In the genomic region with DNA sequence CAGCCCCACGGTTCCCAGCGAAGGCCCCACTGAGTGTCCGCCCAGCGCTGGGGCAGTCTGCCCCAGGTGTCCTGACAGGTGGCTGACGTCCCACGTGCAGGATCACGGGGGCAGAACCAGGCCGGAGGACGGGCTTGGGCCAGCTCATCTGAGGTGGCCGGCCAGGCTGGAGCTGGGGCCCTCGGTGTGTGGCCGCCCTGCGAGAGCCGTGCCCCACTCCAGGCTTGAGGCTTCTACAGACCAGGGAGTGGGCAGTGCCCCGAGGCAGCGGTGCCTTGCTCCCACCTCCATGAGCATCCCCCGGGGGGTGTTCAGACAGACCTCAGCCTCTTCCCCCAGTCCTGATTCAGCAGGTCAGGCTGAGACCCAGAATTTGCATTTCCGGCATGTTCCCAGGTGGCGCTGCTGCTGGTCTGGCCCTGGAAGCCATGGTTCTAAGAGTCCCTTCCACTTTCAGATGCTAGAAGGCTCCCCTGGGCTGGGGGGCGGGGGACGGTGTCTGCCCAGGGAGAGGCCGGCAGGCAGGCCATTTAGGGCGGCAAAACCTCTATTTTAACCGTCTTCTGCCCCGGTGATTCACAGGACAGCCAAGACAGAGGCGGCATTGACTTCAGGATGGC, we compare ENCODE assay signal across 19 cellular contexts. TPM values are rescaled to one million over a fixed set of nuclear protein-coding genes. Genes with fewer than 3 reads are reported as not detected.
DNase-seq lines count a peak whose midpoint lies in the region; ATAC-seq, FAIRE-seq and TF ChIP-seq lines count a peak whose summit lies in the region.
"Had no signal": no experiment of that assay in that cellular context is flagged by ENCODE, and none has a peak within 500 bp of the region (broad histone marks: within the 10 kb centered on the region; RNA-seq: fewer than 3 reads in every experiment).

No MANE protein-coding gene starts in this region.

- ATAC-seq in GM23338 (peak; percentile 25), WTC11 (peak; percentile 17), HG03039 (IDR thresholded peaks at IDR 0.05; ENCODE audit: unreplicated experiment) (no peak)
- ATAC-seq: CD8-positive, alpha-beta T cell; HCT116 had no signal

- POLR2A ChIA-PET in WTC11 (lab: Charles Lee): no interaction called here

- H3F3A ChIP-seq in GM23338 (replicated peaks; ENCODE audit: low read depth): no peaks in the 10 kb centered on the region

- TF ChIP-seq CTCF in 22Rv1 (IDR thresholded peaks at IDR 0.05): 0 out of 2 replicates have a peak, but pooled peaks have one; percentile 19
- TF ChIP-seq CTCF in GM23338 (conservative IDR thresholded peaks at IDR 0.05; ENCODE audit: low read depth in 2 of 2): peak in 1 of 2 experiments; percentile 11; a peak in 1 of 4 replicates
- no peak for TF ChIP-seq CTCF in WTC11 (IDR thresholded peaks at IDR 0.05)

- no peak for FAIRE-seq in frontal cortex (lab: Jason Lieb, UNC)
- FAIRE-seq: A204.1 had no signal

- no peak overlapping the region for H2BK120ac ChIP-seq in mesendoderm (ENCODE audit: low read depth, low read length)

- peak; percentile 48 for DNase-seq in GM23338 (ENCODE audit: low spot score)
- DNase-seq in WTC11 (ENCODE audit: low spot score): peak; percentile 46
- peak; percentile 34 for DNase-seq in mesendoderm
- no peak for DNase-seq in HuH-7.5 (ENCODE audit: low spot score)
- no peak for DNase-seq in cardiac septum (ENCODE audit: low spot score)
- DNase-seq in frontal cortex (ENCODE audit: low spot score in 2 of 2): no peak
- DNase-seq: CD8-positive, alpha-beta T cell; DMS53; NCI-H1105 treated with DMSO at 0.1 percent for 48 hours; NCI-H187; NCI-H2107; NCI-H2227 treated with DMSO at 0.1 percent for 48 hours; NCI-H524; PC-9 had no signal

- H3K27me3 Mint-ChIP-seq in GM23338 (ENCODE audit: insufficient read depth, low read depth, poor library complexity): peaks cover 7% of the 10 kb centered on the region
- no peaks in the 10 kb centered on the region for H3K27me3 Mint-ChIP-seq in WTC11 (ENCODE audit: low read depth)

- no peak overlapping the region for H2AFZ ChIP-seq in GM23338
- H2AFZ ChIP-seq: PC-9 had no signal

- H3K27me3 ChIP-seq in GM23338 (ENCODE audit: insufficient read depth): no peaks in the 10 kb centered on the region
- no peaks in the 10 kb centered on the region for H3K27me3 ChIP-seq in mesendoderm (ENCODE audit: insufficient read depth, low read length, poor library complexity)

- H3K4me3 ChIP-seq in GM23338 (no peak overlapping the region), mesendoderm (ENCODE audit: low read length) (no peak overlapping the region)
- H3K4me3 ChIP-seq: PC-9 had no signal

- no peaks in the 10 kb centered on the region for H3K9me2 ChIP-seq in GM23338 (ENCODE audit: insufficient read depth)

- H3K23ac ChIP-seq in mesendoderm (ENCODE audit: low read length): no peak overlapping the region

- no peak overlapping the region for H3K9ac ChIP-seq in mesendoderm (ENCODE audit: low read length)

- H3K36me3 Mint-ChIP-seq in GM23338 (ENCODE audit: low read depth) (no peaks in the 10 kb centered on the region), WTC11 (no peaks in the 10 kb centered on the region)
- H3K36me3 Mint-ChIP-seq: CD8-positive, alpha-beta T cell had no signal

- H2AK5ac ChIP-seq in mesendoderm (ENCODE audit: low read length): no peak overlapping the region

- H2BK15ac ChIP-seq in mesendoderm (replicated peaks; ENCODE audit: low read depth): no peak overlapping the region

- H3K4me3 Mint-ChIP-seq in GM23338 (no peak overlapping the region), WTC11 (no peak overlapping the region)
- H3K4me3 Mint-ChIP-seq: CD8-positive, alpha-beta T cell had no signal

- no peak overlapping the region for H4K8ac ChIP-seq in mesendoderm (ENCODE audit: low read depth, low read length)

- H3K79me2 ChIP-seq in GM23338 (replicated peaks; ENCODE audit: insufficient read depth): no peaks in the 10 kb centered on the region
- H3K79me2 ChIP-seq in mesendoderm (ENCODE audit: control insufficient read depth, insufficient read depth, low read length): no peaks in the 10 kb centered on the region

- H3K18ac ChIP-seq in mesendoderm (ENCODE audit: low read length): no peak overlapping the region

- H3K4me1 Mint-ChIP-seq in GM23338 (peaks cover 9% of the 10 kb centered on the region; the same call in 2 of the 3 replicates), WTC11 (peaks cover 2% of the 10 kb centered on the region; the same call in 1 of the 2 replicates)

- H3K36me3 ChIP-seq in GM23338 (ENCODE audit: insufficient read depth) (no peaks in the 10 kb centered on the region), mesendoderm (ENCODE audit: control insufficient read depth, insufficient read depth, low read length) (no peaks in the 10 kb centered on the region)

- no peak overlapping the region for H3K27ac ChIP-seq in 22Rv1
- no peak overlapping the region for H3K27ac ChIP-seq in GM23338 (ENCODE audit: low read depth)
- no peak overlapping the region for H3K27ac ChIP-seq in mesendoderm (ENCODE audit: low read depth, low read length)
- H3K27ac ChIP-seq: PC-9 had no signal

- no CpG with 5 or more reads among the region's 26 CpGs for WGBS in mesendoderm (ENCODE audit: extremely low coverage, insufficient coverage, low lambda C conversion rate)

- H4K20me1 ChIP-seq in GM23338 (replicated peaks; ENCODE audit: insufficient read depth): no peaks in the 10 kb centered on the region

- H3K9me3 Mint-ChIP-seq in GM23338: no peaks in the 10 kb centered on the region
- H3K9me3 Mint-ChIP-seq in WTC11: no peaks in the 10 kb centered on the region
- H3K9me3 Mint-ChIP-seq: CD8-positive, alpha-beta T cell had no signal

- CTCF ChIA-PET in WTC11 (lab: Charles Lee): interaction anchor here (0.8 to 2.4 kb wide), 8 partner anchors 21 to 266 kb away, joined by 3 to 11 read pairs (median 4); no protein-coding TSS in a partner anchor

- H3K79me1 ChIP-seq in mesendoderm (ENCODE audit: low read length): no peaks in the 10 kb centered on the region

- no peak overlapping the region for H4K5ac ChIP-seq in mesendoderm (ENCODE audit: low read length)

- H3K56ac ChIP-seq in mesendoderm (ENCODE audit: low read length): peak overlapping the region; percentile 7

- H3K27ac Mint-ChIP-seq in GM23338 (no peak overlapping the region), WTC11 (no peak overlapping the region)
- H3K27ac Mint-ChIP-seq: CD8-positive, alpha-beta T cell had no signal

- no peak overlapping the region for H3K4me2 ChIP-seq in GM23338
- no peak overlapping the region for H3K4me2 ChIP-seq in mesendoderm (ENCODE audit: low read length)
- H3K4me2 ChIP-seq: PC-9 had no signal

- intact Hi-C loops in cardiac septum (cut with DNase I): no loop called here

- no peak overlapping the region for H3K4ac ChIP-seq in mesendoderm (ENCODE audit: low read depth, low read length)

- H3K4me1 ChIP-seq in GM23338 (ENCODE audit: insufficient read depth): no peaks in the 10 kb centered on the region
- H3K4me1 ChIP-seq in mesendoderm (ENCODE audit: control insufficient read depth, low read depth, low read length): no peaks in the 10 kb centered on the region

- no peak overlapping the region for H2BK5ac ChIP-seq in mesendoderm (ENCODE audit: low read length)

TF ChIP-seq in GM23338, 12 proteins besides CTCF, POLR2A, EP300 and RAD21 (continues in another document):
- TF ChIP-seq, protein P1, sequence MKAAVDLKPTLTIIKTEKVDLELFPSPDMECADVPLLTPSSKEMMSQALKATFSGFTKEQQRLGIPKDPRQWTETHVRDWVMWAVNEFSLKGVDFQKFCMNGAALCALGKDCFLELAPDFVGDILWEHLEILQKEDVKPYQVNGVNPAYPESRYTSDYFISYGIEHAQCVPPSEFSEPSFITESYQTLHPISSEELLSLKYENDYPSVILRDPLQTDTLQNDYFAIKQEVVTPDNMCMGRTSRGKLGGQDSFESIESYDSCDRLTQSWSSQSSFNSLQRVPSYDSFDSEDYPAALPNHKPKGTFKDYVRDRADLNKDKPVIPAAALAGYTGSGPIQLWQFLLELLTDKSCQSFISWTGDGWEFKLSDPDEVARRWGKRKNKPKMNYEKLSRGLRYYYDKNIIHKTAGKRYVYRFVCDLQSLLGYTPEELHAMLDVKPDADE (IDR thresholded peaks at IDR 0.05): no peak
- TF ChIP-seq ZNF331 (CRISPR knock-in tag; IDR thresholded peaks at IDR 0.05; ENCODE audit: low read depth) (no peak), JUNB (IDR thresholded peaks at IDR 0.05; ENCODE audit: unreplicated experiment) (no peak), CREB1 (CRISPR knock-in tag; IDR thresholded peaks at IDR 0.05; ENCODE audit: low read depth) (no peak), POLR2AphosphoS5 (IDR thresholded peaks at IDR 0.05; ENCODE audit: low read depth) (no peak)

TF ChIP-seq in WTC11, 78 proteins besides CTCF, POLR2A, EP300 and RAD21 (continues in another document):
- TF ChIP-seq, protein P2, sequence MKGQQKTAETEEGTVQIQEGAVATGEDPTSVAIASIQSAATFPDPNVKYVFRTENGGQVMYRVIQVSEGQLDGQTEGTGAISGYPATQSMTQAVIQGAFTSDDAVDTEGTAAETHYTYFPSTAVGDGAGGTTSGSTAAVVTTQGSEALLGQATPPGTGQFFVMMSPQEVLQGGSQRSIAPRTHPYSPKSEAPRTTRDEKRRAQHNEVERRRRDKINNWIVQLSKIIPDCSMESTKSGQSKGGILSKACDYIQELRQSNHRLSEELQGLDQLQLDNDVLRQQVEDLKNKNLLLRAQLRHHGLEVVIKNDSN (CRISPR knock-in tag; IDR thresholded peaks at IDR 0.05): no peak
- TF ChIP-seq ELF4 (CRISPR knock-in tag; IDR thresholded peaks at IDR 0.05; ENCODE audit: low read depth) (no peak), NFATC4 (CRISPR knock-in tag; IDR thresholded peaks at IDR 0.05) (no peak)

RNA-seq across cellular contexts. Expression of a gene that starts 35.4 kb away (rescaled TPM):
- total RNA-seq in GM23338 (2014; rRNA removed; shearing (Covaris generic)): not detected in 2 replicates
- not detected in 2 replicates for polyA plus RNA-seq in GM23338 (2016; fragmentation: Nextera tagmentation; extraction: Ambion mirVana)
- total RNA-seq in WTC11 (2021) (not detected in 3 replicates), cardiac septum (not detected), frontal cortex (not detected)
- not detected for polyA plus RNA-seq in mesendoderm (2013, experiment 1 of 2)
- not detected for polyA plus RNA-seq in mesendoderm (2013, experiment 2 of 2)
- total RNA-seq: CD8-positive, alpha-beta T cell; PC-9 had no signal
- polyA plus RNA-seq: BJ had no signal

RNA-seq across cellular contexts. Expression of a gene that starts 44.9 kb away (rescaled TPM):
- total RNA-seq in GM23338 (2014; rRNA removed; shearing (Covaris generic)): 59.3 and 68.8 TPM in 2 replicates
- polyA plus RNA-seq in GM23338 (2016; fragmentation: Nextera tagmentation; extraction: Ambion mirVana): 167 and 171 TPM in 2 replicates
- total RNA-seq in WTC11 (2021): 63.1 to 82.0 TPM (median 64.5 TPM) in 3 replicates
- polyA plus RNA-seq in mesendoderm (2013, experiment 1 of 2): 108 TPM
- 109 TPM for polyA plus RNA-seq in mesendoderm (2013, experiment 2 of 2)
- total RNA-seq in cardiac septum: 42.3 TPM
- total RNA-seq in frontal cortex: 26.5 TPM

RNA-seq across cellular contexts. Expression of a gene that starts 45.1 kb away (rescaled TPM):
- total RNA-seq in GM23338 (2014; rRNA removed; shearing (Covaris generic)): 16.4 and 18.8 TPM in 2 replicates
- 9.7 TPM in 2 replicates for polyA plus RNA-seq in GM23338 (2016; fragmentation: Nextera tagmentation; extraction: Ambion mirVana)
- total RNA-seq in WTC11 (2021) (23.0 to 29.5 TPM (median 25.8 TPM) in 3 replicates), cardiac septum (18.0 TPM), frontal cortex (5.7 TPM)
- 8.9 TPM for polyA plus RNA-seq in mesendoderm (2013, experiment 1 of 2)
- 8.8 TPM for polyA plus RNA-seq in mesendoderm (2013, experiment 2 of 2)

Comparison
In these comparisons a context has a peak if more than half of its experiments do, and no peak if none do; other contexts are left out.
1. DNase-seq: peak in GM23338 (single experiment), WTC11 (single experiment) and mesendoderm (single experiment); none in HuH-7.5 (single experiment), cardiac septum (single experiment) and frontal cortex (0 of 2).